ENCODE assay signal across 1 cellular context in the genomic region with DNA sequence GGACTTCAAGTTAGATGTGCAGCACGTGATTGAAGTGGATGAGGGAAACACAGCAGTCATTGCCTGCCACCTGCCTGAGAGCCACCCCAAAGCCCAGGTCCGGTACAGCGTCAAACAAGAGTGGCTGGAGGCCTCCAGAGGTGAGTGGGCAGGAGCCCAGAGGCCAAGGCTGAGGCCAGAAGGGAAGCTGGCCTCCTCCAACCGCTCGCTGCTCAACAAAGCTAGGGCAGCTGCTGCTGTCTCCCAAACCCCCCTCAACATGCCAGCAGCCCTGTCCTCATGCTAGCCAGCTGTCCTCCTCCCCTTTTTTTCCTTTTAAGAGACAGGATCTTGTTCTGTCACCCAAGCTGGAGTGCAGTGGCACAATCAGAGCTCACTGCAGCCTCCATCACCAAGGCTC.
TF ChIP-seq lines count a peak whose summit lies in the region.

No MANE protein-coding gene starts in this region.

TF ChIP-seq in H1, 55 proteins besides CTCF, POLR2A, EP300 and RAD21:
- TF ChIP-seq SIN3A (conservative IDR thresholded peaks at IDR 0.05 in 1 of 2, IDR thresholded peaks at IDR 0.05 in 1 of 2; ENCODE audit: low read depth in 1 of 2, low read length in 2 of 2): no peak
- no peak for TF ChIP-seq KDM4A (IDR thresholded peaks at IDR 0.05; ENCODE audit: low read depth, low read length, severe bottlenecking)
- TF ChIP-seq POU5F1 (IDR thresholded peaks at IDR 0.05; ENCODE audit: low read depth, low read length): no peak
- TF ChIP-seq SP2 (IDR thresholded peaks at IDR 0.05; ENCODE audit: low read length): no peak
- TF ChIP-seq ATF2 (IDR thresholded peaks at IDR 0.05; ENCODE audit: low read length): no peak
- no peak for TF ChIP-seq NANOG (IDR thresholded peaks at IDR 0.05; ENCODE audit: insufficient read depth, low read depth, low read length, poor library complexity, severe bottlenecking)
